Comparison of ENCODE assay signal across 34 cellular contexts in the genomic region with DNA sequence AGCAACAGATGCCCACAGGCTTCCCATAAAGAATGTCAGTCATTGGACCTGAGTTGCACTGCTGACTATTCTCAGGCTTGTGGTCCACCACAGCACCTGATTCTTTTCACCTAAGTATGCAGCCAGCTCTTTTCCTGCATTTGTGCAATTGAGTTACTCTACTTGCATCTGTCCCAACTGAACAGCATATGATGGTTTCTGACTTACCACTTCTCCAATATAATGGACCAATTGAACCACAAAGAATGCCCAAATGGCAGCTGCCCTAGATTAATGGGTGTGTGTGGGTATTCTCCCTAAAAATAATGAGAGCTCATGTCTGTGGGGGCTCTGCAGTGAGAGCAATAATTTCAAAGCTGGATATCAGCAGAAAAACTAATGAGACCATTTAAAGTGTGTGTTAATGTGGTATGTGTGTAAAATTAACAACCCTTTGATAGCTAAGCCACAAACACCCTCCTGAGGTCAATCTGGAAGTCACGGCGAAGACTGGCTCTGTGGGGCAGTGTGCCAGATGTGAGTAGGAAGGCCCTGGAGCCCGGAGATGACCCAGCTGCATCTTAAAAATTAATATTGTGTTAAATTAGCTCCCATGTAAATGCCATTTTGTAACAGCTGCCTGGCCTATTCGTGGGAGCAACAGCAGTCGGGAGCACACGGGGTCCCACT. TPM values are rescaled to one million over a fixed set of nuclear protein-coding genes. Genes with fewer than 3 reads are reported as not detected.
DNase-seq lines count a peak whose midpoint lies in the region; ATAC-seq, FAIRE-seq and TF ChIP-seq lines count a peak whose summit lies in the region.
"Had no signal": no experiment of that assay in that cellular context is flagged by ENCODE, and none has a peak within 500 bp of the region (broad histone marks: within the 10 kb centered on the region; RNA-seq: fewer than 3 reads in every experiment).

No MANE protein-coding gene starts in this region.

- H3K9ac ChIP-seq in BLaER1 (no peak overlapping the region), GM12878 (ENCODE audit: control insufficient read depth, insufficient read depth, low read length) (no peak overlapping the region)

- RAD21 ChIA-PET in GM12878 (lab: Charles Lee; ENCODE audit: unreplicated experiment): interaction anchor here (0.7 to 7.8 kb wide), 31 partner anchors 8 to 254 kb away, joined by 3 to 92 read pairs (median 6); no protein-coding TSS in a partner anchor

- BruUV-seq in GM12878 (replicated peaks; lab: Mats Ljungman, UMichigan): no TSS peak

- ATAC-seq in GM18867 (IDR thresholded peaks at IDR 0.05; ENCODE audit: unreplicated experiment) (peak; percentile 17), GM12878 (peak; percentile 52), Right ventricle myocardium superior (ENCODE audit: poor library complexity) (no peak)
- ATAC-seq: naive thymus-derived CD8-positive, alpha-beta T cell; pancreas; PC-3; Right ventricle myocardium inferior had no signal

- no peaks in the 10 kb centered on the region for H3K79me2 ChIP-seq in GM12878 (ENCODE audit: control insufficient read depth, insufficient read depth, low read length)

- no peak for TF ChIP-seq POLR2A in GM12878 (IDR thresholded peaks at IDR 0.05; ENCODE audit: low read depth, low read length)

- FAIRE-seq in GM12878 (lab: Jason Lieb, UNC): no peak
- FAIRE-seq: colon, G401.6, pancreas had no signal

- no peak for TF ChIP-seq RAD21 in GM12878 (IDR thresholded peaks at IDR 0.05; ENCODE audit: insufficient read depth, low read depth, low read length)

- intact Hi-C loops in GM12878 (cut with micrococcal nuclease; ENCODE audit: unreplicated experiment) (loop anchor here (5.0 kb wide), 2 partner anchors 86 to 116 kb away; a partner anchor contains a TSS), Right ventricle myocardium superior (cut with DNase I) (loop anchor here (10.0 kb wide), 1 partner anchor 78 kb away; no protein-coding TSS in a partner anchor), posterior vena cava (cut with DNase I) (no loop called here)

- SMC1A ChIA-PET in GM12878 (lab: Charles Lee; ENCODE audit: uncharacterized antibody, unreplicated experiment): interaction anchor here (0.6 to 17.0 kb wide), 44 partner anchors 8 to 255 kb away, joined by 3 to 338 read pairs (median 4); a partner anchor contains a TSS

- H3K9me3 ChIP-seq in BLaER1: 0 out of 2 replicates have a peak, but pooled peaks cover 6% of the 10 kb centered on the region
- H3K9me3 ChIP-seq in GM12878 (replicated peaks; ENCODE audit: control insufficient read depth, insufficient read depth, low read length): no peaks in the 10 kb centered on the region
- H3K9me3 ChIP-seq: BE2C, breast epithelium, left ventricle myocardium inferior, pancreas, transverse colon had no signal

- TF ChIP-seq CTCF in GM12878 (IDR thresholded peaks at IDR 0.05 in 2 of 3, conservative IDR thresholded peaks at IDR 0.05 in 1 of 3; ENCODE audit: control insufficient read depth in 2 of 3, extremely low read depth in 1 of 3, insufficient read depth in 1 of 3, low read depth in 3 of 3, low read length in 3 of 3): no peak

- H3K36me3 ChIP-seq in BLaER1: no peaks in the 10 kb centered on the region
- no peaks in the 10 kb centered on the region for H3K36me3 ChIP-seq in GM12878 (ENCODE audit: control insufficient read depth in 2 of 2, insufficient read depth in 2 of 2, low read length in 1 of 2)
- H3K36me3 ChIP-seq: BE2C, breast epithelium, left ventricle myocardium inferior, pancreas, transverse colon had no signal

- no peak overlapping the region for H3K4me3 ChIP-seq in BLaER1
- H3K4me3 ChIP-seq in GM12878: no peak overlapping the region
- H3K4me3 ChIP-seq: breast epithelium, left ventricle myocardium inferior, pancreas, smooth muscle cell, transverse colon had no signal

- DNase-seq in MV-4-11 (lab: John Stamatoyannopoulos, UW): peak; percentile 96
- no peak for DNase-seq in GM12878 (ENCODE audit: low read depth, low spot score)
- DNase-seq in stimulated activated naive CD4-positive, alpha-beta T cell treated with Interleukin-2 at 50 U/mL for 16 hours (lab: John Stamatoyannopoulos, UW): no peak
- DNase-seq in NCI-H1092 treated with DMSO at 0.1 percent for 48 hours (lab: John Stamatoyannopoulos, UW): no peak
- DNase-seq in Right ventricle myocardium superior: no peak
- DNase-seq in posterior vena cava (ENCODE audit: low spot score): no peak
- DNase-seq: activated CD4-positive, alpha-beta T cell treated with anti-CD3 and anti-CD28 coated beads for 4 hours; activated naive CD4-positive, alpha-beta T cell; activated T-cell treated with anti-CD3 and anti-CD28 coated beads, Interleukin-2, amount 50 U/mL, for 4 hours; BE2C; DMS53; effector CD4-positive, alpha-beta T cell; GOT3; HFFc6; IMR-90; islet precursor cell; left ventricle myocardium inferior; NCI-H1436; NCI-H2081 treated with DMSO at 0.1 percent for 48 hours; NCI-H226; NCI-H69; pancreas; PC-3; stimulated activated CD8-positive, alpha-beta memory T cell treated with anti-CD3 and anti-CD28 coated beads, Interleukin-4, amount 100 ng/mL, for 48 hours; transverse colon had no signal

- no peak overlapping the region; the same call in 1 of the 2 replicates for H2AFZ ChIP-seq in GM12878 (ENCODE audit: control insufficient read depth, low read depth, low read length)

- POLR2A ChIA-PET in GM12878 (lab: Charles Lee): interaction anchor here (0.6 to 7.6 kb wide), 13 partner anchors 9 to 295 kb away, joined by 3 to 70 read pairs (median 6); a partner anchor contains a TSS

- CTCF ChIA-PET in GM12878 (lab: Yijun Ruan, JAX): interaction anchor here (0.5 to 4.6 kb wide), 19 partner anchors 11 to 254 kb away, joined by 3 to 26 read pairs (median 4); no protein-coding TSS in a partner anchor

- H3K4me1 ChIP-seq in BLaER1: peaks cover 13% of the 10 kb centered on the region
- H3K4me1 ChIP-seq in GM12878 (ENCODE audit: control insufficient read depth, insufficient read depth, low read length): peaks cover 62% of the 10 kb centered on the region
- H3K4me1 ChIP-seq: BE2C, breast epithelium, pancreas had no signal

- peak overlapping the region; percentile 47 for H3K4me2 ChIP-seq in BLaER1
- peak overlapping the region; percentile 75 for H3K4me2 ChIP-seq in GM12878 (ENCODE audit: control insufficient read depth, insufficient read depth)
- H3K4me2 ChIP-seq: smooth muscle cell had no signal

- no peak for TF ChIP-seq EP300 in GM12878 (IDR thresholded peaks at IDR 0.05; ENCODE audit: borderline replicate concordance in 1 of 2, control insufficient read depth in 1 of 2, low read depth in 2 of 2, low read length in 2 of 2)

- H4K20me1 ChIP-seq in BLaER1 (no peaks in the 10 kb centered on the region), GM12878 (ENCODE audit: control insufficient read depth, insufficient read depth) (no peaks in the 10 kb centered on the region)

- in situ Hi-C loops in GM12878 (cut with MboI): no loop called here

- WGBS in GM12878 (ENCODE audit: insufficient coverage, insufficient replicate concordance, low lambda C conversion rate, missing lambda C conversion rate): 52% methylated on average over 6 of the region's 6 CpGs

- H3K27ac ChIP-seq in BLaER1 (no peak overlapping the region), GM12878 (ENCODE audit: control insufficient read depth, insufficient read depth) (peak overlapping the region; percentile 73)
- H3K27ac ChIP-seq: epithelial cell of prostate, pancreas, transverse colon had no signal

- H3K27me3 ChIP-seq in BLaER1 (no peaks in the 10 kb centered on the region), GM12878 (replicated peaks in 1 of 2; ENCODE audit: control insufficient read depth in 2 of 2, insufficient read depth in 2 of 2, low read length in 1 of 2) (no peaks in the 10 kb centered on the region)
- H3K27me3 ChIP-seq: BE2C, breast epithelium, pancreas, transverse colon had no signal

TF ChIP-seq in GM12878, 131 proteins besides CTCF, POLR2A, EP300 and RAD21 (continues in another document):
- TF ChIP-seq RB1 (IDR thresholded peaks at IDR 0.05; ENCODE audit: borderline replicate concordance) (no peak), POLR2AphosphoS2 (IDR thresholded peaks at IDR 0.05; ENCODE audit: low read depth, low read length) (no peak), ATF7 (IDR thresholded peaks at IDR 0.05; ENCODE audit: low read depth) (peak; percentile 49; the same call in 1 of the 2 replicates)

RNA-seq across cellular contexts. Expression of a gene that starts 43.8 kb away (rescaled TPM):
- total RNA-seq in GM12878 (2013; cell fraction: nucleolus; rRNA removed): 66.7 and 75.4 TPM in 2 replicates
- total RNA-seq in GM12878 (2014; rRNA removed): 27.2 and 30.1 TPM in 2 replicates
- total RNA-seq in GM12878 (2014; rRNA removed; fragmentation: Illumina TruSeq; extraction: Trizol): 36.0 and 36.3 TPM in 2 replicates
- total RNA-seq in GM12878 (2021): 22.5 and 23.7 TPM in 2 replicates
- 27.6 TPM for polyA plus RNA-seq in GM12878 (2011; ENCODE audit: low read depth)
- polyA plus RNA-seq in GM12878 (2011; rRNA removed): 134 and 148 TPM in 2 replicates
- polyA plus RNA-seq in GM12878 (2011; cell fraction: cytosol; rRNA removed): 24.0 and 42.1 TPM in 2 replicates
- polyA plus RNA-seq in GM12878 (2011; cell fraction: nucleus; rRNA removed): 27.7 and 29.9 TPM in 2 replicates
- polyA plus RNA-seq in GM12878 (2012): 40.9 and 62.5 TPM in 2 replicates
- polyA plus RNA-seq in GM12878 (2014; fragmentation: Illumina TruSeq; extraction: Trizol): 46.1 and 58.9 TPM in 2 replicates
- polyA plus RNA-seq in GM12878 (2014; fragmentation: Nextera tagmentation; extraction: Ambion mirVana): 10 to 100 TPM; 26.5 to 31.7 TPM
- polyA plus RNA-seq in GM12878 (2014; rRNA removed): 25.3 and 39.5 TPM in 2 replicates
- polyA plus RNA-seq in GM12878 (2016; fragmentation: Nextera tagmentation; extraction: Ambion mirVana): 10 to 100 TPM; 26.2 to 30.0 TPM
- 60.1 and 106 TPM in 2 replicates for polyA minus RNA-seq in GM12878 (2011; rRNA and poly(A)+ RNA removed)
- 12.4 and 22.0 TPM in 2 replicates for polyA minus RNA-seq in GM12878 (2011; cell fraction: cytosol; rRNA and poly(A)+ RNA removed)
- polyA minus RNA-seq in GM12878 (2011; cell fraction: nucleus; rRNA and poly(A)+ RNA removed): 25.4 and 34.3 TPM in 2 replicates
- total RNA-seq in Right ventricle myocardium superior: 18.0 TPM
- total RNA-seq in posterior vena cava: 10 to 100 TPM; 21.5 to 27.4 TPM

Comparison
In these comparisons a context has a peak if more than half of its experiments do, and no peak if none do; other contexts are left out.
1. intact Hi-C loops: an anchor here in GM12878 (5.0 kb wide) and Right ventricle myocardium superior (10.0 kb wide); none called in posterior vena cava.